Comparison of ENCODE assay signal across 8 cellular contexts in the genomic region with DNA sequence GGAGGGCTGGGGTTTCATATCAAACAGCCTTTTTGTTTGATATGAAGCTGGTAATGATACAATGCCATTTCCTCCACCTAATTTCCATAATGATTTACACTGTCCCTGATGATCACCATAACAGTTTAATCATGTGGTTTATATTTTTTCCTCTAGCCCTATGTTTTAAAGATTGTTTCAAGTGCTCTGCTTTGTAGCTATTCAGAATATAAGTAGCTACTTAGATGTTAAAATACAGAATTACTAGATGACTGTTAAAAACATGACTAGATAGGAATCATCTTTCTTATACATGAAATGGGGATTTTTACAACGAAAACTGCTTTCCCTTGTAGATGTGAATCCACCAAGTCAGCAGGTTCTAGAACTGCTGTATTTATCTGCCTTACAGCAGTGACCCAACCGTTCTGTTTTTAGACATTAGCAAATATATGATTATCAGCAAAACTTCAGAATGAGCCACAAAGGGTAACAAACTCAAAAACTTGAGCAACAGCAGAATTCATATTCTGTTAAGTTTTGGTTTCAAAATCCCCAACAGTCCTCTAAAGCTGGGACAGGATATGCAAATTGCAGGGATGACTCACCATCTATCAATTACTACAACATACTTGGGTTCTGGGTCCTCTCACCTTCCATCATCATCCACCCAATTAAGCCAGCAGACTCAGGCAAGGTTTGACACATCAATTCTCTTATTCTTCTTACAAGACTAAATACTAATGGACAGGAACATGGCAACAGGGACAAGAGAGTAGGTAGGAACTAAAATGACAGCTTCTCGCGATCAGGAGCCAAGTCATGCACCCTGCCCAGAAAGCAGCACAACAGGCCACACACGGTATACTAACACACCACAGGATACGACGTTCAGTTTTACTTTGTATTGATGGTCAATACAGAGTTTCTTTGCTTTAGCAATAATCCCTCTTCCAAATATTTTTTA.
DNase-seq lines count a peak whose midpoint lies in the region; ATAC-seq and TF ChIP-seq lines count a peak whose summit lies in the region.

No MANE protein-coding gene starts in this region.

- H3K4me3 Mint-ChIP-seq in endodermal cell: no peak overlapping the region
- H3K4me3 Mint-ChIP-seq in osteocyte (ENCODE audit: unreplicated experiment): no peak overlapping the region

- H3K27ac ChIP-seq in SJSA1 (peak overlapping the region; percentile 81), endodermal cell (ENCODE audit: low read depth, low read length) (no peak overlapping the region)

- H3K4me1 ChIP-seq in SJSA1 (replicated peaks) (peaks cover 49% of the 10 kb centered on the region), endodermal cell (ENCODE audit: control insufficient read depth, insufficient read depth, low read length) (peaks cover 4% of the 10 kb centered on the region)

- H3K27me3 ChIP-seq in SJSA1 (replicated peaks) (no peaks in the 10 kb centered on the region), endodermal cell (ENCODE audit: control insufficient read depth, insufficient read depth, low read length, poor library complexity, severe bottlenecking) (no peaks in the 10 kb centered on the region)

- H3K9me3 Mint-ChIP-seq in endodermal cell (no peaks in the 10 kb centered on the region), osteocyte (ENCODE audit: unreplicated experiment) (peaks cover 3% of the 10 kb centered on the region)

- H3K4me3 ChIP-seq in SJSA1 (no peak overlapping the region), endodermal cell (ENCODE audit: low read length) (no peak overlapping the region)

- H3K36me3 ChIP-seq in SJSA1: no peaks in the 10 kb centered on the region
- no peaks in the 10 kb centered on the region for H3K36me3 ChIP-seq in endodermal cell (ENCODE audit: control insufficient read depth, insufficient read depth, low read length)

- H3K27ac Mint-ChIP-seq in endodermal cell: peak overlapping the region; percentile 62
- peak overlapping the region; percentile 62 for H3K27ac Mint-ChIP-seq in osteocyte (ENCODE audit: unreplicated experiment)

- TF ChIP-seq CTCF in endodermal cell (conservative IDR thresholded peaks at IDR 0.05): no peak
- TF ChIP-seq CTCF in osteocyte (IDR thresholded peaks at IDR 0.05): no peak

- H3K9me3 ChIP-seq in SJSA1 (replicated peaks) (no peaks in the 10 kb centered on the region), endodermal cell (ENCODE audit: control insufficient read depth, low read length) (no peaks in the 10 kb centered on the region)

- H3K4me1 Mint-ChIP-seq in endodermal cell: peaks cover 40% of the 10 kb centered on the region
- H3K4me1 Mint-ChIP-seq in osteocyte (ENCODE audit: unreplicated experiment): peaks cover 60% of the 10 kb centered on the region

- ATAC-seq in GM19023 (IDR thresholded peaks at IDR 0.05; ENCODE audit: unreplicated experiment) (peak; percentile 87), HG03064 (IDR thresholded peaks at IDR 0.05; ENCODE audit: low read depth, unreplicated experiment) (peak; percentile 80)

- WGBS in endodermal cell (ENCODE audit: insufficient coverage in 1 of 2, insufficient read length in 1 of 2), 2 experiments: 60 to 89% methylated on average over 2 to 7 of the region's 7 CpGs

- H3K36me3 Mint-ChIP-seq in endodermal cell (ENCODE audit: low read depth) (no peaks in the 10 kb centered on the region), osteocyte (ENCODE audit: unreplicated experiment) (no peaks in the 10 kb centered on the region)

- no peak overlapping the region for H3K9ac ChIP-seq in endodermal cell (ENCODE audit: extremely low read depth, low read length, poor library complexity, severe bottlenecking)

- H3K27me3 Mint-ChIP-seq in endodermal cell (ENCODE audit: insufficient read depth) (no peaks in the 10 kb centered on the region), osteocyte (ENCODE audit: unreplicated experiment) (no peaks in the 10 kb centered on the region)

- peak; percentile 67 to 76 for DNase-seq in AML-193 (lab: John Stamatoyannopoulos, UW)
- DNase-seq in SJSA1 (ENCODE audit: low read depth in 1 of 2, low spot score in 2 of 2): no peak
- DNase-seq in endodermal cell: no peak
- DNase-seq in osteocyte (ENCODE audit: extremely low spot score, unreplicated experiment): no peak
- DNase-seq in SK-N-DZ (ENCODE audit: low spot score): no peak
- no peak for DNase-seq in epidermal melanocyte (ENCODE audit: insufficient read length, low spot score)

Comparison
In these comparisons a context has a peak if more than half of its experiments do, and no peak if none do; other contexts are left out.
1. DNase-seq: peak in AML-193 (2 of 2); none in SJSA1 (0 of 2), endodermal cell (single experiment), osteocyte (single experiment), SK-N-DZ (single experiment) and epidermal melanocyte (single experiment).